ENCODE assay signal across 3 cellular contexts in genomic region chr19:9541281-9541680, GRCh38.
DNase-seq lines count a peak whose midpoint lies in the region; TF ChIP-seq lines count a peak whose summit lies in the region.
"Not testable (repeated sequence)": the region's sequence is repeated elsewhere in the genome, so short reads cannot be mapped to it uniquely, and the experiment has no call there.

No MANE protein-coding gene starts in this region.

- not testable (repeated sequence) for TF ChIP-seq CTCF in WERI-Rb-1 (IDR thresholded peaks at IDR 0.05; ENCODE audit: low read depth, low read length)

- not testable (repeated sequence) for H3K27me3 ChIP-seq in WERI-Rb-1 (ENCODE audit: insufficient read depth, low read depth, severe bottlenecking)

- not testable (repeated sequence) for H3K4me3 ChIP-seq in WERI-Rb-1 (ENCODE audit: low read depth, low read length)

- DNase-seq in DMS 273 (lab: John Stamatoyannopoulos, UW; ENCODE audit: unreplicated experiment) (peak; percentile 26), NCI-H82 (lab: John Stamatoyannopoulos, UW) (peak; percentile 32), WERI-Rb-1 (peak; percentile 13)

- H3K27ac ChIP-seq in WERI-Rb-1, result not testable (repeated sequence)

- not testable (repeated sequence) for H3K36me3 ChIP-seq in WERI-Rb-1

- H3K9me3 ChIP-seq in WERI-Rb-1 (ENCODE audit: severe bottlenecking), result not testable (repeated sequence)
